Comparison of ENCODE assay signal across 1 cellular context in genomic region chr5:74538206-74538661, GRCh38.
TF ChIP-seq lines count a peak whose summit lies in the region.

No MANE protein-coding gene starts in this region.

TF ChIP-seq in HepG2, 621 proteins besides CTCF, POLR2A, EP300 and RAD21 (continued from another document and continues in another):
- TF ChIP-seq MLXIP (CRISPR knock-in tag; IDR thresholded peaks at IDR 0.05; ENCODE audit: borderline replicate concordance) (no peak), NFKBIZ (CRISPR knock-in tag; IDR thresholded peaks at IDR 0.05) (peak; percentile 53; the same call in 1 of the 2 replicates), ARID5B (CRISPR knock-in tag; IDR thresholded peaks at IDR 0.05) (peak; percentile 91), ZNF430 (CRISPR knock-in tag; IDR thresholded peaks at IDR 0.05) (peak; percentile 73; the same call in 1 of the 2 replicates), MYC (CRISPR knock-in tag; IDR thresholded peaks at IDR 0.05; ENCODE audit: borderline replicate concordance) (no peak; the same call in 1 of the 2 replicates), ATF2 (CRISPR knock-in tag; IDR thresholded peaks at IDR 0.05) (peak; percentile 96), ZBTB33 (CRISPR knock-in tag; IDR thresholded peaks at IDR 0.05) (peak; percentile 62), ZNF331 (CRISPR knock-in tag; IDR thresholded peaks at IDR 0.05) (peak; percentile 92; the same call in 1 of the 2 replicates), AHDC1 (CRISPR knock-in tag; IDR thresholded peaks at IDR 0.05; ENCODE audit: borderline replicate concordance) (peak; percentile 68; the same call in 1 of the 2 replicates), ARNT2 (CRISPR knock-in tag; IDR thresholded peaks at IDR 0.05; ENCODE audit: low read depth) (peak; percentile 83), TFE3 (CRISPR knock-in tag; IDR thresholded peaks at IDR 0.05) (peak; percentile 73), ATF4 (CRISPR knock-in tag; IDR thresholded peaks at IDR 0.05) (peak; percentile 77 to 98), HNRNPUL1 (IDR thresholded peaks at IDR 0.05; ENCODE audit: low read depth, low read length) (no peak), MYPOP (CRISPR knock-in tag; IDR thresholded peaks at IDR 0.05) (peak; percentile 39; the same call in 1 of the 2 replicates), PATZ1 (CRISPR knock-in tag; IDR thresholded peaks at IDR 0.05) (peak; percentile 31; the same call in 1 of the 2 replicates), POGK (CRISPR knock-in tag; conservative IDR thresholded peaks at IDR 0.05) (peak; percentile 87), ZNF264 (CRISPR knock-in tag; IDR thresholded peaks at IDR 0.05) (peak; percentile 61; the same call in 1 of the 2 replicates)
